In genomic region chr1:233331676-233332519, GRCh38 we compare ENCODE assay signal across 16 cellular contexts.
"Had no signal": no experiment of that assay in that cellular context is flagged by ENCODE, and none has a peak within 500 bp of the region (broad histone marks: within the 10 kb centered on the region; RNA-seq: fewer than 3 reads in every experiment).

No MANE protein-coding gene starts in this region.

- H2AFZ ChIP-seq: neural progenitor cell had no signal

- H3K27ac ChIP-seq: ascending aorta, colonic mucosa, neural progenitor cell, ovary, thoracic aorta had no signal

- H3K4me3 ChIP-seq: ascending aorta, colonic mucosa, neural progenitor cell, ovary, thoracic aorta had no signal

- H3K9ac ChIP-seq: neural progenitor cell had no signal

- H3K36me3 ChIP-seq: ascending aorta, colonic mucosa, neural progenitor cell, ovary, stomach, thoracic aorta had no signal

- H3K9me3 ChIP-seq: ascending aorta, colonic mucosa, ovary, stomach, thoracic aorta had no signal

- H3K27me3 ChIP-seq: ascending aorta, colonic mucosa, ovary had no signal

- ATAC-seq: activated CD8-positive, alpha-beta memory T cell treated with anti-CD3 and anti-CD28 coated beads, Interleukin-2, amount 10 ng/mL, durations not matched to agents 7 days and 5 days; left lobe of liver had no signal

- H3K4me2 ChIP-seq: neural progenitor cell had no signal

- DNase-seq: activated CD4-positive, alpha-beta T cell treated with anti-CD3 and anti-CD28 coated beads, Interleukin-2, amount 50 U/mL, for 48 hours; activated CD8-positive, alpha-beta memory T cell treated with anti-CD3 and anti-CD28 coated beads, Interleukin-2, amount 10 ng/mL, durations not matched to agents 7 days and 5 days; activated naive CD4-positive, alpha-beta T cell treated with anti-CD3 and anti-CD28 coated beads for 36 hours; activated T-cell treated with anti-CD3 and anti-CD28 coated beads, Interleukin-2, amount 50 U/mL, for 1 hour; colonic mucosa; effector CD4-positive, alpha-beta T cell; foreskin fibroblast; hippocampal formation; ovary; stimulated activated CD4-positive, alpha-beta T cell treated with anti-CD3 and anti-CD28 coated beads, Interleukin-1b, Interleukin-23, amount 100 ng/mL, for 48 hours; stomach; T-helper 9 cell had no signal
